19 cellular contexts compared by ENCODE assay signal in genomic region chr1:232841823-232842565, GRCh38. TPM values are rescaled to one million over a fixed set of nuclear protein-coding genes. Genes with fewer than 3 reads are reported as not detected.
DNase-seq lines count a peak whose midpoint lies in the region; ATAC-seq, FAIRE-seq and TF ChIP-seq lines count a peak whose summit lies in the region.
"Had no signal": no experiment of that assay in that cellular context is flagged by ENCODE, and none has a peak within 500 bp of the region (broad histone marks: within the 10 kb centered on the region; RNA-seq: fewer than 3 reads in every experiment).

No MANE protein-coding gene starts in this region.

- no peaks in the 10 kb centered on the region for H3K9me3 ChIP-seq in OCI-LY3 (ENCODE audit: insufficient read depth, low read length)
- no peaks in the 10 kb centered on the region for H3K9me3 ChIP-seq in OCI-LY7 (ENCODE audit: low read length)
- H3K9me3 ChIP-seq: A549, BE2C, HAP-1 had no signal

- H3K4me3 Mint-ChIP-seq in stimulated activated effector memory CD8-positive, alpha-beta T cell treated with anti-CD3 and anti-CD28 coated beads, Interleukin-12 subunit alpha, Interleukin-12 subunit beta, amount 100 ng/mL, for 72 hours, result no peak overlapping the region
- H3K4me3 Mint-ChIP-seq in natural killer cell treated with Interleukin-12 subunit alpha and Interleukin-12 subunit beta and Interleukin-15 and Interleukin-18, amount 100 ng/mL, for 72 hours, result no peak overlapping the region
- H3K4me3 Mint-ChIP-seq: CD4-positive, alpha-beta memory T cell had no signal

- no TSS peak for BruUV-seq in OCI-LY7 (replicated peaks; lab: Mats Ljungman, UMichigan)

- intact Hi-C loops in OCI-LY7 (cut with micrococcal nuclease; ENCODE audit: unreplicated experiment), result no loop called here

- H3K4me2 ChIP-seq in OCI-LY3 (ENCODE audit: low read length) (peak overlapping the region; percentile 28), OCI-LY7 (ENCODE audit: low read length) (no peak overlapping the region)
- H3K4me2 ChIP-seq: A549, KMS-11 had no signal

- TF ChIP-seq CTCF in OCI-LY3 (IDR thresholded peaks at IDR 0.05; ENCODE audit: low read depth, low read length) (no peak), OCI-LY7 (conservative IDR thresholded peaks at IDR 0.05; ENCODE audit: low read length) (no peak)

- ATAC-seq in GM19395 (IDR thresholded peaks at IDR 0.05; ENCODE audit: unreplicated experiment), result peak; percentile 56
- peak; percentile 40 for ATAC-seq in stimulated activated effector memory CD8-positive, alpha-beta T cell treated with anti-CD3 and anti-CD28 coated beads, Interleukin-12 subunit alpha, Interleukin-12 subunit beta, amount 100 ng/mL, for 72 hours
- no peak for ATAC-seq in GM21360 (IDR thresholded peaks at IDR 0.05; ENCODE audit: unreplicated experiment)
- ATAC-seq in natural killer cell treated with Interleukin-12 subunit alpha and Interleukin-12 subunit beta and Interleukin-15 and Interleukin-18, amount 100 ng/mL, for 72 hours, result no peak
- ATAC-seq: A549, HepG2 had no signal

- no peaks in the 10 kb centered on the region for H3K27me3 ChIP-seq in OCI-LY3 (ENCODE audit: low read depth, low read length)
- H3K27me3 ChIP-seq: BE2C had no signal

- peak; percentile 54 for FAIRE-seq in GM12891 (lab: Jason Lieb, UNC)
- FAIRE-seq: A549, GM18507, H1, HepG2, HTR-8/SVneo had no signal

- H3K27ac ChIP-seq in OCI-LY3 (ENCODE audit: low read length) (no peak overlapping the region), OCI-LY7 (ENCODE audit: low read depth, low read length, poor library complexity, severe bottlenecking) (no peak overlapping the region)
- H3K27ac ChIP-seq: A549, C4-2B, KMS-11 had no signal

- H3K9me3 Mint-ChIP-seq in stimulated activated effector memory CD8-positive, alpha-beta T cell treated with anti-CD3 and anti-CD28 coated beads, Interleukin-12 subunit alpha, Interleukin-12 subunit beta, amount 100 ng/mL, for 72 hours, result peaks cover 2% of the 10 kb centered on the region
- no peaks in the 10 kb centered on the region for H3K9me3 Mint-ChIP-seq in natural killer cell treated with Interleukin-12 subunit alpha and Interleukin-12 subunit beta and Interleukin-15 and Interleukin-18, amount 100 ng/mL, for 72 hours

- no peaks in the 10 kb centered on the region for H3K36me3 ChIP-seq in OCI-LY3 (replicated peaks; ENCODE audit: low read depth, low read length)
- H3K36me3 ChIP-seq in OCI-LY7 (ENCODE audit: insufficient read depth, low read length), result no peaks in the 10 kb centered on the region
- H3K36me3 ChIP-seq: BE2C, HAP-1 had no signal

- no peak overlapping the region for H2AFZ ChIP-seq in OCI-LY3 (ENCODE audit: low read depth, low read length)
- H2AFZ ChIP-seq in OCI-LY7 (ENCODE audit: low read length), result no peak overlapping the region

- peaks cover 8 to 20% of the 10 kb centered on the region in 2 donors for H3K27me3 Mint-ChIP-seq in natural killer cell treated with Interleukin-12 subunit alpha and Interleukin-12 subunit beta and Interleukin-15 and Interleukin-18, amount 100 ng/mL, for 72 hours

- H3K4me1 ChIP-seq in OCI-LY3 (ENCODE audit: low read length) (peaks cover 7% of the 10 kb centered on the region), OCI-LY7 (ENCODE audit: insufficient read depth, low read length, poor library complexity, severe bottlenecking) (no peaks in the 10 kb centered on the region)
- H3K4me1 ChIP-seq: BE2C, HAP-1 had no signal

- H3K9ac ChIP-seq in OCI-LY3 (ENCODE audit: low read length), result no peak overlapping the region
- H3K9ac ChIP-seq: KMS-11 had no signal

- CTCF ChIA-PET in OCI-LY7 (lab: Charles Lee; ENCODE audit: unreplicated experiment), result no interaction called here

- TF ChIP-seq POLR2A in GM12891 (IDR thresholded peaks at IDR 0.05; ENCODE audit: low read depth, low read length), result no peak

- no peaks in the 10 kb centered on the region for H3K4me1 Mint-ChIP-seq in stimulated activated effector memory CD8-positive, alpha-beta T cell treated with anti-CD3 and anti-CD28 coated beads, Interleukin-12 subunit alpha, Interleukin-12 subunit beta, amount 100 ng/mL, for 72 hours
- H3K4me1 Mint-ChIP-seq in natural killer cell treated with Interleukin-12 subunit alpha and Interleukin-12 subunit beta and Interleukin-15 and Interleukin-18, amount 100 ng/mL, for 72 hours (ENCODE audit: low read depth in 2 of 2), result no peaks in the 10 kb centered on the region
- H3K4me1 Mint-ChIP-seq: CD4-positive, alpha-beta memory T cell had no signal

- POLR2A ChIA-PET in OCI-LY7 (lab: Charles Lee), result interaction anchor here (0.6 kb wide), 1 partner anchor 1231 kb away, joined by 6 read pairs; no protein-coding TSS in a partner anchor

- no peaks in the 10 kb centered on the region for H3K36me3 Mint-ChIP-seq in stimulated activated effector memory CD8-positive, alpha-beta T cell treated with anti-CD3 and anti-CD28 coated beads, Interleukin-12 subunit alpha, Interleukin-12 subunit beta, amount 100 ng/mL, for 72 hours
- H3K36me3 Mint-ChIP-seq in natural killer cell treated with Interleukin-12 subunit alpha and Interleukin-12 subunit beta and Interleukin-15 and Interleukin-18, amount 100 ng/mL, for 72 hours, result no peaks in the 10 kb centered on the region
- H3K36me3 Mint-ChIP-seq: CD4-positive, alpha-beta memory T cell had no signal

- no peak overlapping the region for H3K27ac Mint-ChIP-seq in stimulated activated effector memory CD8-positive, alpha-beta T cell treated with anti-CD3 and anti-CD28 coated beads, Interleukin-12 subunit alpha, Interleukin-12 subunit beta, amount 100 ng/mL, for 72 hours
- H3K27ac Mint-ChIP-seq in natural killer cell treated with Interleukin-12 subunit alpha and Interleukin-12 subunit beta and Interleukin-15 and Interleukin-18, amount 100 ng/mL, for 72 hours, result no peak overlapping the region
- H3K27ac Mint-ChIP-seq: CD4-positive, alpha-beta memory T cell had no signal

- H3K79me2 ChIP-seq in OCI-LY3 (ENCODE audit: low read length) (no peaks in the 10 kb centered on the region), OCI-LY7 (ENCODE audit: insufficient read depth, low read depth, low read length) (no peaks in the 10 kb centered on the region)

- H3K4me3 ChIP-seq in OCI-LY3 (ENCODE audit: low read length) (no peak overlapping the region), OCI-LY7 (ENCODE audit: low read depth, low read length, poor library complexity, severe bottlenecking) (no peak overlapping the region)
- H3K4me3 ChIP-seq: A549, HAP-1 had no signal

- H3K9me2 ChIP-seq in OCI-LY7 (ENCODE audit: insufficient read depth, low read length), result no peaks in the 10 kb centered on the region; the same call in 1 of the 2 replicates

- no peaks in the 10 kb centered on the region for H4K20me1 ChIP-seq in OCI-LY3 (ENCODE audit: insufficient read depth, low read length)
- no peaks in the 10 kb centered on the region for H4K20me1 ChIP-seq in OCI-LY7 (ENCODE audit: insufficient read depth, low read length)

- DNase-seq in GM12891 (ENCODE audit: insufficient read length, low spot score) (no peak), OCI-LY7 (ENCODE audit: low spot score) (no peak)
- no peak for DNase-seq in stimulated activated effector memory CD8-positive, alpha-beta T cell treated with anti-CD3 and anti-CD28 coated beads, Interleukin-12 subunit alpha, Interleukin-12 subunit beta, amount 100 ng/mL, for 72 hours (ENCODE audit: low spot score in 2 of 2)
- DNase-seq in natural killer cell treated with Interleukin-12 subunit alpha and Interleukin-12 subunit beta and Interleukin-15 and Interleukin-18, amount 100 ng/mL, for 72 hours (ENCODE audit: low spot score), result no peak
- DNase-seq: BE2C; CD4-positive, alpha-beta memory T cell; DND-41; GDM1 had no signal

TF ChIP-seq in GM12891, 5 proteins besides CTCF, POLR2A, EP300 and RAD21:
- TF ChIP-seq POLR2AphosphoS5 (IDR thresholded peaks at IDR 0.05; ENCODE audit: low read depth, low read length), result no peak
- TF ChIP-seq POU2F2 (IDR thresholded peaks at IDR 0.05; ENCODE audit: low read depth, low read length), result no peak
- TF ChIP-seq PAX5 (IDR thresholded peaks at IDR 0.05; ENCODE audit: insufficient read depth, low read length, severe bottlenecking), result no peak
- TF ChIP-seq SPI1 (IDR thresholded peaks at IDR 0.05; ENCODE audit: low read depth, low read length), result no peak
- TF ChIP-seq TAF1 (IDR thresholded peaks at IDR 0.05; ENCODE audit: low read depth, low read length), result no peak

RNA-seq across cellular contexts. Expression of gene MAP10, which starts 36.8 kb away (rescaled TPM):
- 1.1 TPM for polyA plus RNA-seq in GM12891 (2012; ENCODE audit: low read depth, missing spikeins)
- total RNA-seq in OCI-LY7 (2014; rRNA removed; shearing (Covaris generic)), result 2.9 and 4.9 TPM in 2 replicates
- 1.6 and 1.8 TPM in 2 replicates for total RNA-seq in OCI-LY7 (2022)
- total RNA-seq in natural killer cell treated with Interleukin-12 subunit alpha and Interleukin-12 subunit beta and Interleukin-15 and Interleukin-18, amount 100 ng/mL, for 72 hours, result 1 to 10 TPM; 1.9 to 2.8 TPM
- total RNA-seq: HepG2 had no signal
- polyA plus RNA-seq: HepG2 had no signal

Comparison
In these comparisons a context has a peak if more than half of its experiments do, and no peak if none do; other contexts are left out.
1. ATAC-seq: peak in GM19395 (single experiment) and stimulated activated effector memory CD8-positive, alpha-beta T cell treated with anti-CD3 and anti-CD28 coated beads, Interleukin-12 subunit alpha, Interleukin-12 subunit beta, amount 100 ng/mL, for 72 hours (single experiment); none in GM21360 (single experiment) and natural killer cell treated with Interleukin-12 subunit alpha and Interleukin-12 subunit beta and Interleukin-15 and Interleukin-18, amount 100 ng/mL, for 72 hours (0 of 2).